In genomic region chr15:29872716-29873115, GRCh38 we compare ENCODE assay signal across 19 cellular contexts. TPM values are rescaled to one million over a fixed set of nuclear protein-coding genes. Genes with fewer than 3 reads are reported as not detected.
"Had no signal": no experiment of that assay in that cellular context is flagged by ENCODE, and none has a peak within 500 bp of the region (broad histone marks: within the 10 kb centered on the region; RNA-seq: fewer than 3 reads in every experiment).

No MANE protein-coding gene starts in this region.

- H3K27me3 Mint-ChIP-seq: activated CD4-positive, alpha-beta T cell treated with anti-CD3 and anti-CD28 coated beads, Interleukin-2, amount 10 ng/mL, durations not matched to agents 24 days and 14 days; stimulated activated memory B cell treated with anti-CD40 and anti-IgM and Interleukin-4, amounts not matched to agents 10 μg/mL and 1 μg/mL and 100 μg/mL, for 72 hours had no signal

- H3K4me1 Mint-ChIP-seq: activated CD4-positive, alpha-beta T cell treated with anti-CD3 and anti-CD28 coated beads, Interleukin-2, amount 10 ng/mL, durations not matched to agents 24 days and 14 days; stimulated activated memory B cell treated with anti-CD40 and anti-IgM and Interleukin-4, amounts not matched to agents 10 μg/mL and 1 μg/mL and 100 μg/mL, for 72 hours had no signal

- H3K27ac Mint-ChIP-seq: activated CD4-positive, alpha-beta T cell treated with anti-CD3 and anti-CD28 coated beads, Interleukin-2, amount 10 ng/mL, durations not matched to agents 24 days and 14 days; activated CD8-positive, alpha-beta T cell treated with anti-CD3 and anti-CD28 coated beads, Interleukin-2, amount 10 ng/mL, durations not matched to agents 7 days and 5 days; activated naive CD4-positive, alpha-beta T cell treated with anti-CD3 and anti-CD28 coated beads, Interleukin-2, amount 50 U/mL, for 72 hours; endodermal cell; naive thymus-derived CD8-positive, alpha-beta T cell; stimulated activated memory B cell treated with anti-CD40 and anti-IgM and Interleukin-4, amounts not matched to agents 10 μg/mL and 1 μg/mL and 100 μg/mL, for 72 hours had no signal

- H3K4me3 ChIP-seq: adrenal gland, left lung, spleen, thyroid gland, vagina had no signal

- H3K4me1 ChIP-seq: foreskin keratinocyte, thyroid gland had no signal

- H3K9me3 ChIP-seq: adrenal gland, left lung, neutrophil, spleen, thyroid gland, vagina had no signal

- H3K9me3 Mint-ChIP-seq: activated CD4-positive, alpha-beta T cell treated with anti-CD3 and anti-CD28 coated beads, Interleukin-2, amount 10 ng/mL, durations not matched to agents 24 days and 14 days; activated naive CD4-positive, alpha-beta T cell treated with anti-CD3 and anti-CD28 coated beads, Interleukin-2, amount 50 U/mL, for 72 hours; endodermal cell; naive thymus-derived CD8-positive, alpha-beta T cell had no signal

- ATAC-seq: activated CD8-positive, alpha-beta T cell treated with anti-CD3 and anti-CD28 coated beads, Interleukin-2, amount 10 ng/mL, durations not matched to agents 7 days and 5 days; activated naive CD4-positive, alpha-beta T cell treated with anti-CD3 and anti-CD28 coated beads, Interleukin-2, amount 50 U/mL, for 72 hours; foreskin keratinocyte; left lung; naive thymus-derived CD8-positive, alpha-beta T cell; stimulated activated memory B cell treated with anti-CD40 and anti-IgM and Interleukin-4, amounts not matched to agents 10 μg/mL and 1 μg/mL and 100 μg/mL, for 72 hours had no signal

- H3K27me3 ChIP-seq: adrenal gland, foreskin keratinocyte, left lung, neutrophil, spleen, thyroid gland, vagina had no signal

- H3K27ac ChIP-seq: adrenal gland, epithelial cell of prostate, foreskin keratinocyte, neutrophil, spleen, thyroid gland, vagina had no signal

- H3K36me3 ChIP-seq: adrenal gland, left lung, neutrophil, spleen, thyroid gland, vagina had no signal

- DNase-seq: activated CD4-positive, alpha-beta T cell treated with anti-CD3 and anti-CD28 coated beads, Interleukin-2, amount 10 ng/mL, durations not matched to agents 24 days and 14 days; activated CD8-positive, alpha-beta T cell treated with anti-CD3 and anti-CD28 coated beads, Interleukin-2, amount 10 ng/mL, durations not matched to agents 7 days and 5 days; activated gamma-delta T cell; adrenal gland; endodermal cell; foreskin keratinocyte; kidney; left lung; naive thymus-derived CD8-positive, alpha-beta T cell; spleen; stimulated activated CD4-positive, alpha-beta T cell treated with anti-CD3 and anti-CD28 coated beads, Interleukin-4, amount 100 ng/mL, for 4 hours; T-helper 1 cell; T1000; thyroid gland had no signal

- H3K36me3 Mint-ChIP-seq: activated naive CD4-positive, alpha-beta T cell treated with anti-CD3 and anti-CD28 coated beads, Interleukin-2, amount 50 U/mL, for 72 hours; naive thymus-derived CD8-positive, alpha-beta T cell; stimulated activated memory B cell treated with anti-CD40 and anti-IgM and Interleukin-4, amounts not matched to agents 10 μg/mL and 1 μg/mL and 100 μg/mL, for 72 hours had no signal

- H3K4me3 Mint-ChIP-seq: activated CD4-positive, alpha-beta T cell treated with anti-CD3 and anti-CD28 coated beads, Interleukin-2, amount 10 ng/mL, durations not matched to agents 24 days and 14 days; activated CD8-positive, alpha-beta T cell treated with anti-CD3 and anti-CD28 coated beads, Interleukin-2, amount 10 ng/mL, durations not matched to agents 7 days and 5 days; endodermal cell; naive thymus-derived CD8-positive, alpha-beta T cell; stimulated activated memory B cell treated with anti-CD40 and anti-IgM and Interleukin-4, amounts not matched to agents 10 μg/mL and 1 μg/mL and 100 μg/mL, for 72 hours had no signal

RNA-seq across cellular contexts. Expression of gene TJP1, which starts 50.4 kb away (rescaled TPM):
- total RNA-seq: activated CD4-positive, alpha-beta T cell treated with anti-CD3 and anti-CD28 coated beads, Interleukin-2, amount 10 ng/mL, durations not matched to agents 24 days and 14 days; activated CD8-positive, alpha-beta T cell treated with anti-CD3 and anti-CD28 coated beads, Interleukin-2, amount 10 ng/mL, durations not matched to agents 7 days and 5 days; naive thymus-derived CD8-positive, alpha-beta T cell had no signal
- polyA plus RNA-seq: naive thymus-derived CD8-positive, alpha-beta T cell had no signal
